In genomic region chr5:138966236-138966985, GRCh38 we compare ENCODE assay signal across 18 cellular contexts.
DNase-seq lines count a peak whose midpoint lies in the region; ATAC-seq, FAIRE-seq and TF ChIP-seq lines count a peak whose summit lies in the region.
"Had no signal": no experiment of that assay in that cellular context is flagged by ENCODE, and none has a peak within 500 bp of the region (broad histone marks: within the 10 kb centered on the region; RNA-seq: fewer than 3 reads in every experiment).

No MANE protein-coding gene starts in this region.

- peak; percentile 74 for FAIRE-seq in RCC 7860 (lab: Jason Lieb, UNC)
- FAIRE-seq: GM18507 had no signal

- H3K9ac ChIP-seq in trophoblast cell (ENCODE audit: low read length) = no peak overlapping the region

- H2BK5ac ChIP-seq in trophoblast cell (ENCODE audit: low read depth, low read length, poor library complexity) = no peak overlapping the region

- no peak overlapping the region for H4K91ac ChIP-seq in trophoblast cell (ENCODE audit: low read depth, low read length)

- peak; percentile 35 for DNase-seq in ELR (ENCODE audit: low read depth)
- DNase-seq in RCC 7860 (ENCODE audit: low spot score) = peak; percentile 53
- DNase-seq in epithelial cell of esophagus (ENCODE audit: low read depth) = peak; percentile 14
- no peak for DNase-seq in trophoblast cell
- no peak for DNase-seq in HuH-7.5 (ENCODE audit: low spot score)
- DNase-seq in ureter (ENCODE audit: low spot score) = no peak
- no peak for DNase-seq in activated gamma-delta T cell treated with Interleukin-2 at 50 U/mL for 16 hours
- DNase-seq: CD8-positive, alpha-beta T cell; GDM1; HFFc6; IMR-90; NCI-H1694 treated with DMSO at 0.1 percent for 48 hours; NCI-H446 treated with DMSO at 0.1 percent for 48 hours; NCI-H526 treated with DMSO at 0.1 percent for 48 hours; SJCRH30; T-cell had no signal

- H3K27ac ChIP-seq in trophoblast cell (ENCODE audit: low read depth, low read length) = no peak overlapping the region
- H3K27ac ChIP-seq: SJCRH30 had no signal

- peak overlapping the region; percentile 14 for H2AK5ac ChIP-seq in trophoblast cell (ENCODE audit: low read length)

- H2BK120ac ChIP-seq in trophoblast cell (ENCODE audit: insufficient read depth, low read length, poor library complexity) = no peak overlapping the region

- no peaks in the 10 kb centered on the region for H3K79me2 ChIP-seq in trophoblast cell (ENCODE audit: control insufficient read depth, insufficient read depth, low read length, poor library complexity)

- no peak overlapping the region for H2BK12ac ChIP-seq in trophoblast cell (ENCODE audit: low read length)

- H3K14ac ChIP-seq in trophoblast cell (ENCODE audit: low read length) = no peak overlapping the region

- ATAC-seq in HG02852 (IDR thresholded peaks at IDR 0.05; ENCODE audit: unreplicated experiment) = no peak
- ATAC-seq: CD8-positive, alpha-beta T cell; T-cell had no signal

- no peak overlapping the region for H2AFZ ChIP-seq in trophoblast cell (ENCODE audit: insufficient read depth, low read length, poor library complexity)

- H3K36me3 ChIP-seq in trophoblast cell (ENCODE audit: control insufficient read depth in 1 of 2, insufficient read depth in 2 of 2, low read length in 2 of 2) = no peaks in the 10 kb centered on the region
- H3K36me3 ChIP-seq: SJCRH30 had no signal

- peaks cover 12 to 19% of the 10 kb centered on the region in 2 experiments for H3K4me1 ChIP-seq in trophoblast cell (ENCODE audit: control insufficient read depth in 1 of 2, insufficient read depth in 2 of 2, low read length in 2 of 2)

- H3K4me3 ChIP-seq in epithelial cell of esophagus (ENCODE audit: low read length) = no peak overlapping the region
- H3K4me3 ChIP-seq in trophoblast cell (ENCODE audit: low read depth, low read length) = no peak overlapping the region
- H3K4me3 ChIP-seq: SJCRH30 had no signal

- H3K79me1 ChIP-seq in trophoblast cell (ENCODE audit: low read length) = peaks cover 13% of the 10 kb centered on the region

- no peak for TF ChIP-seq CTCF in epithelial cell of esophagus (IDR thresholded peaks at IDR 0.05; ENCODE audit: insufficient read depth, low read depth, low read length, missing control alignments)

- no peak overlapping the region for H3K4ac ChIP-seq in trophoblast cell (ENCODE audit: low read depth, low read length)

- no peak overlapping the region for H4K12ac ChIP-seq in trophoblast cell (ENCODE audit: low read depth, low read length)

- no peaks in the 10 kb centered on the region for H3K9me3 ChIP-seq in trophoblast cell (ENCODE audit: insufficient read depth, low read depth, low read length)
- H3K9me3 ChIP-seq: SJCRH30 had no signal

- WGBS in trophoblast cell (ENCODE audit: extremely low coverage, insufficient coverage, insufficient read length) = no CpG with 5 or more reads among the region's 10 CpGs

- H3K4me2 ChIP-seq in trophoblast cell (ENCODE audit: low read length) = no peak overlapping the region

- H3K23ac ChIP-seq in trophoblast cell (ENCODE audit: low read length) = no peak overlapping the region

- H3K27me3 ChIP-seq in trophoblast cell (ENCODE audit: insufficient read depth, low read length) = no peaks in the 10 kb centered on the region
- H3K27me3 ChIP-seq: SJCRH30 had no signal

- H4K8ac ChIP-seq in trophoblast cell (ENCODE audit: low read depth, low read length) = no peak overlapping the region

- H3K18ac ChIP-seq in trophoblast cell (ENCODE audit: low read length) = no peak overlapping the region

Comparison
In these comparisons a context has a peak if more than half of its experiments do, and no peak if none do; other contexts are left out.
1. DNase-seq: peak in ELR (single experiment), RCC 7860 (single experiment) and epithelial cell of esophagus (single experiment); none in trophoblast cell (0 of 2), HuH-7.5 (single experiment), ureter (single experiment) and activated gamma-delta T cell treated with Interleukin-2 at 50 U/mL for 16 hours (single experiment).